Comparison of ENCODE assay signal across 1 cellular context in genomic region chr22:40732996-40733292, GRCh38.
TF ChIP-seq lines count a peak whose summit lies in the region.

No MANE protein-coding gene starts in this region.

TF ChIP-seq in A549, 52 proteins besides CTCF, POLR2A, EP300 and RAD21 (continued from another document):
- TF ChIP-seq, protein P1, sequence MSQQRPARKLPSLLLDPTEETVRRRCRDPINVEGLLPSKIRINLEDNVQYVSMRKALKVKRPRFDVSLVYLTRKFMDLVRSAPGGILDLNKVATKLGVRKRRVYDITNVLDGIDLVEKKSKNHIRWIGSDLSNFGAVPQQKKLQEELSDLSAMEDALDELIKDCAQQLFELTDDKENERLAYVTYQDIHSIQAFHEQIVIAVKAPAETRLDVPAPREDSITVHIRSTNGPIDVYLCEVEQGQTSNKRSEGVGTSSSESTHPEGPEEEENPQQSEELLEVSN (IDR thresholded peaks at IDR 0.05; ENCODE audit: borderline replicate concordance, low read depth), result no peak
- TF ChIP-seq JUNB (IDR thresholded peaks at IDR 0.05) (no peak), ZSCAN20 (CRISPR knock-in tag; IDR thresholded peaks at IDR 0.05) (no peak), MAX (IDR thresholded peaks at IDR 0.05) (no peak), FOSB (CRISPR knock-in tag; IDR thresholded peaks at IDR 0.05) (no peak)
